17 cellular contexts compared by ENCODE assay signal in the genomic region with DNA sequence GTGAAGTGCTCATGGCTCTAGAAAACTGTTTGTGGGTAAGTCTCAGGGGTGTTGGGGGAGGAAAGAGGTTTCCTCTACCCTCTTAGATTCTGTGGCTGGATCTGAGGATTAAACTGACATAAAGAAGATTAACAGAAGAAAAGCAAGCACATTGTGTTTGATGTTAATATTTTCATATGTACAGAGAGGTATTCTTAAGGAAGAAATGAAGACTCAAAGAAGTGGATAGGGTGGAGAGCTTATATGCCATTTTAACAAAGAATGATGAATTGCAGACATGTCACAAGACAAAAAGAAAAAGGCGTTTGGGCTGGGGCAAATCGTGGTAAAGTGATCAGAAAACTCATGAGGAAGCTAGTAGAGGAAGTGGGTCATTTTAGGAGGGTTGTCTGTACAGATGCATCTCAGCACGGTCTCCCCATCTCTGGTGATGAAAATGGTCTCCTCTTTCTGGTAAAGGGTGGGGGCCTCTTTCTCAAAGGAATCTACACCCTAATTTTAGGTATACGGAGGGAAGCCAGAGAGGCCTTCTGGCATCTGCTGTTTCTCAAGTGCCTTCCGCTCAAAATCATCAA.
"Had no signal": no experiment of that assay in that cellular context is flagged by ENCODE, and none has a peak within 500 bp of the region (broad histone marks: within the 10 kb centered on the region; RNA-seq: fewer than 3 reads in every experiment).

No MANE protein-coding gene starts in this region.

- H3K9me3 Mint-ChIP-seq: activated naive CD8-positive, alpha-beta T cell treated with anti-CD3 and anti-CD28 coated beads for 36 hours; naive B cell had no signal

- H3K27ac ChIP-seq: esophagus muscularis mucosa, hepatocyte, left lung, neutrophil, parathyroid adenoma, tibial artery had no signal

- H3K4me3 ChIP-seq: esophagus muscularis mucosa, hepatocyte, left lung, tibial artery had no signal

- H3K4me3 Mint-ChIP-seq: activated naive CD8-positive, alpha-beta T cell treated with anti-CD3 and anti-CD28 coated beads for 36 hours had no signal

- H3K9me3 ChIP-seq: esophagus muscularis mucosa, left lung, neutrophil, tibial artery had no signal

- H3K4me1 ChIP-seq: esophagus muscularis mucosa, tibial artery had no signal

- H3K27ac Mint-ChIP-seq: activated naive CD8-positive, alpha-beta T cell treated with anti-CD3 and anti-CD28 coated beads for 36 hours; naive B cell had no signal

- H3K27me3 Mint-ChIP-seq: activated naive CD8-positive, alpha-beta T cell treated with anti-CD3 and anti-CD28 coated beads for 36 hours had no signal

- DNase-seq: activated effector memory CD4-positive, alpha-beta T cell treated with anti-CD3 and anti-CD28 coated beads, Interleukin-2, amount 50 U/mL, for 16 hours; activated naive CD8-positive, alpha-beta T cell treated with anti-CD3 and anti-CD28 coated beads for 36 hours; aorta; cortex of kidney; effector CD4-positive, alpha-beta T cell; kidney; left lung; mammary epithelial cell; naive B cell; stimulated activated CD4-positive, alpha-beta T cell treated with anti-CD3 and anti-CD28 coated beads, Interleukin-1b, Interleukin-23, amount 100 ng/mL, for 48 hours; SW 1271; T-helper 9 cell; tibial artery had no signal

- H3K36me3 Mint-ChIP-seq: activated naive CD8-positive, alpha-beta T cell treated with anti-CD3 and anti-CD28 coated beads for 36 hours; naive B cell had no signal

- H3K27me3 ChIP-seq: hepatocyte, left lung, neutrophil had no signal

- H3K36me3 ChIP-seq: esophagus muscularis mucosa, left lung, neutrophil, tibial artery had no signal
